19 cellular contexts compared by ENCODE assay signal in genomic region chr2:43749583-43749982, GRCh38. TPM values are rescaled to one million over a fixed set of nuclear protein-coding genes. Genes with fewer than 3 reads are reported as not detected.
DNase-seq lines count a peak whose midpoint lies in the region; ATAC-seq, FAIRE-seq and TF ChIP-seq lines count a peak whose summit lies in the region.
"Had no signal": no experiment of that assay in that cellular context is flagged by ENCODE, and none has a peak within 500 bp of the region (broad histone marks: within the 10 kb centered on the region; RNA-seq: fewer than 3 reads in every experiment).

No MANE protein-coding gene starts in this region.

- H3K36me3 ChIP-seq in SK-N-SH (replicated peaks in 1 of 2; ENCODE audit: control insufficient read depth in 1 of 2, insufficient read depth in 2 of 2, low read length in 1 of 2) (no peaks in the 10 kb centered on the region), ascending aorta (peaks cover 0 to 3% of the 10 kb centered on the region in 2 donors), kidney (ENCODE audit: control insufficient read depth in 1 of 2, insufficient read depth in 2 of 2, low read length in 2 of 2) (no peaks in the 10 kb centered on the region), uterus (no peaks in the 10 kb centered on the region), lower lobe of right lung (peaks cover 1% of the 10 kb centered on the region)

- no peak for TF ChIP-seq CTCF in SK-N-SH (IDR thresholded peaks at IDR 0.05)
- no peak for TF ChIP-seq CTCF in ascending aorta (IDR thresholded peaks at IDR 0.05)
- no peak for TF ChIP-seq CTCF in kidney (IDR thresholded peaks at IDR 0.05; ENCODE audit: borderline replicate concordance, extremely low read depth, insufficient read depth)
- TF ChIP-seq CTCF in uterus (IDR thresholded peaks at IDR 0.05): no peak
- TF ChIP-seq CTCF in lower lobe of right lung (IDR thresholded peaks at IDR 0.05): no peak

- no peaks in the 10 kb centered on the region for H3K9me2 ChIP-seq in SK-N-SH

- TF ChIP-seq RAD21 in SK-N-SH (IDR thresholded peaks at IDR 0.05; ENCODE audit: low read length): no peak

- peak; percentile 32 for FAIRE-seq in kidney (lab: Jason Lieb, UNC)

- H2AFZ ChIP-seq in SK-N-SH (ENCODE audit: low read depth): no peak overlapping the region

- ATAC-seq in SK-N-SH treated with all-trans-retinoic acid at 6 μM for 48 hours (no peak), lower lobe of right lung (no peak)
- ATAC-seq: Right ventricle myocardium inferior had no signal

- H3K4me3 ChIP-seq in SK-N-SH (ENCODE audit: low read depth in 2 of 2, low read length in 1 of 2): no peak overlapping the region
- no peak overlapping the region for H3K4me3 ChIP-seq in ascending aorta
- peak overlapping the region; percentile 3 to 44 for H3K4me3 ChIP-seq in kidney (ENCODE audit: low read length in 2 of 2)
- no peak overlapping the region for H3K4me3 ChIP-seq in uterus
- H3K4me3 ChIP-seq in lower lobe of right lung: no peak overlapping the region
- H3K4me3 ChIP-seq: SK-N-MC had no signal

- POLR2A ChIA-PET in SK-N-SH (lab: Yijun Ruan, JAX): no interaction called here

- no peak for DNase-seq in SK-N-SH
- DNase-seq in ascending aorta (ENCODE audit: low spot score in 2 of 2): no peak
- DNase-seq in kidney: no peak
- no peak for DNase-seq in uterus
- DNase-seq in posterior vena cava (ENCODE audit: low spot score): no peak
- DNase-seq in lower lobe of right lung: no peak
- DNase-seq in NCI-H748 (lab: John Stamatoyannopoulos, UW; ENCODE audit: unreplicated experiment): no peak
- DNase-seq: AML-193, Caco-2, DMS153, GOT3, KG1, NCI-H1417 treated with DMSO at 0.1 percent for 48 hours, NCI-H2029, NCI-H2171 treated with DMSO at 0.1 percent for 48 hours, NCI-H82 had no signal

- 0 out of 4 replicates have a peak, but pooled peaks cover 0 to 11% of the 10 kb centered on the region in 2 experiments for H3K4me1 ChIP-seq in SK-N-SH (ENCODE audit: control insufficient read depth in 1 of 2, insufficient read depth in 2 of 2, low read depth in 1 of 2, low read length in 1 of 2)
- peaks cover 2 to 18% of the 10 kb centered on the region in 2 donors for H3K4me1 ChIP-seq in ascending aorta
- H3K4me1 ChIP-seq in kidney (ENCODE audit: control insufficient read depth in 1 of 2, insufficient read depth in 1 of 2, low read depth in 1 of 2, low read length in 2 of 2): peaks cover 2 to 15% of the 10 kb centered on the region in 2 donors
- no peaks in the 10 kb centered on the region for H3K4me1 ChIP-seq in uterus
- peaks cover 11% of the 10 kb centered on the region for H3K4me1 ChIP-seq in lower lobe of right lung

- no peak for TF ChIP-seq EP300 in SK-N-SH (IDR thresholded peaks at IDR 0.05; ENCODE audit: borderline replicate concordance in 1 of 2, low read depth in 1 of 2, low read length in 1 of 2)

- no peaks in the 10 kb centered on the region for H3K9me3 ChIP-seq in SK-N-SH
- no peaks in the 10 kb centered on the region for H3K9me3 ChIP-seq in ascending aorta
- no peaks in the 10 kb centered on the region for H3K9me3 ChIP-seq in kidney (ENCODE audit: control insufficient read depth in 1 of 2, low read length in 2 of 2)
- no peaks in the 10 kb centered on the region for H3K9me3 ChIP-seq in uterus
- H3K9me3 ChIP-seq in lower lobe of right lung: no peaks in the 10 kb centered on the region
- H3K9me3 ChIP-seq: Caco-2 had no signal

- no peak for TF ChIP-seq POLR2A in uterus (IDR thresholded peaks at IDR 0.05)

- H3K27me3 ChIP-seq in SK-N-SH (ENCODE audit: insufficient read depth) (no peaks in the 10 kb centered on the region), ascending aorta (no peaks in the 10 kb centered on the region), uterus (no peaks in the 10 kb centered on the region), lower lobe of right lung (ENCODE audit: low read depth) (no peaks in the 10 kb centered on the region)

- no peaks in the 10 kb centered on the region for H3K79me2 ChIP-seq in SK-N-SH (ENCODE audit: insufficient read depth)

- H4K20me1 ChIP-seq in SK-N-SH (ENCODE audit: insufficient read depth): no peaks in the 10 kb centered on the region

- intact Hi-C loops in ascending aorta (cut with DNase I): no loop called here
- intact Hi-C loops in kidney (cut with DNase I): no loop called here
- intact Hi-C loops in uterus (cut with DNase I; ENCODE audit: low total_unique reads): no loop called here
- intact Hi-C loops in posterior vena cava (cut with DNase I): no loop called here
- intact Hi-C loops in lower lobe of right lung (cut with DNase I): no loop called here

- no peaks in the 10 kb centered on the region for H3F3A ChIP-seq in SK-N-SH (replicated peaks; ENCODE audit: insufficient read depth)

- H3K27ac ChIP-seq in SK-N-SH (ENCODE audit: low read depth in 2 of 2, low read length in 1 of 2) (no peak overlapping the region), ascending aorta (peak overlapping the region; percentile 43 to 57), kidney (ENCODE audit: low read depth in 2 of 2, low read length in 2 of 2) (peak overlapping the region; percentile 40 to 45), uterus (peak overlapping the region; percentile 40 to 53), lower lobe of right lung (no peak overlapping the region)
- H3K27ac ChIP-seq: SK-N-MC had no signal

- WGBS in SK-N-SH (ENCODE audit: low lambda C conversion rate): 77% methylated on average over 3 of the region's 3 CpGs

- H3K9ac ChIP-seq in SK-N-SH (no peak overlapping the region), kidney (ENCODE audit: low read length in 2 of 2) (no peak overlapping the region)

- no peak overlapping the region for H3K4me2 ChIP-seq in SK-N-SH

- CTCF ChIA-PET in SK-N-SH (lab: Yijun Ruan, JAX): interaction anchor here (0.9 kb wide), 2 partner anchors 23 to 139 kb away, joined by 3 read pairs; no protein-coding TSS in a partner anchor

TF ChIP-seq in SK-N-SH treated with all-trans-retinoic acid at 6 μM for 48 hours, 23 proteins besides CTCF, POLR2A, EP300 and RAD21 (continues in another document):
- no peak for TF ChIP-seq ZNF565 (CRISPR knock-in tag; conservative IDR thresholded peaks at IDR 0.05; ENCODE audit: low read depth)
- TF ChIP-seq ISL1 (CRISPR knock-in tag; IDR thresholded peaks at IDR 0.05): peak; percentile 79
- no peak for TF ChIP-seq OSR1 (CRISPR knock-in tag; IDR thresholded peaks at IDR 0.05)
- TF ChIP-seq, protein P1, sequence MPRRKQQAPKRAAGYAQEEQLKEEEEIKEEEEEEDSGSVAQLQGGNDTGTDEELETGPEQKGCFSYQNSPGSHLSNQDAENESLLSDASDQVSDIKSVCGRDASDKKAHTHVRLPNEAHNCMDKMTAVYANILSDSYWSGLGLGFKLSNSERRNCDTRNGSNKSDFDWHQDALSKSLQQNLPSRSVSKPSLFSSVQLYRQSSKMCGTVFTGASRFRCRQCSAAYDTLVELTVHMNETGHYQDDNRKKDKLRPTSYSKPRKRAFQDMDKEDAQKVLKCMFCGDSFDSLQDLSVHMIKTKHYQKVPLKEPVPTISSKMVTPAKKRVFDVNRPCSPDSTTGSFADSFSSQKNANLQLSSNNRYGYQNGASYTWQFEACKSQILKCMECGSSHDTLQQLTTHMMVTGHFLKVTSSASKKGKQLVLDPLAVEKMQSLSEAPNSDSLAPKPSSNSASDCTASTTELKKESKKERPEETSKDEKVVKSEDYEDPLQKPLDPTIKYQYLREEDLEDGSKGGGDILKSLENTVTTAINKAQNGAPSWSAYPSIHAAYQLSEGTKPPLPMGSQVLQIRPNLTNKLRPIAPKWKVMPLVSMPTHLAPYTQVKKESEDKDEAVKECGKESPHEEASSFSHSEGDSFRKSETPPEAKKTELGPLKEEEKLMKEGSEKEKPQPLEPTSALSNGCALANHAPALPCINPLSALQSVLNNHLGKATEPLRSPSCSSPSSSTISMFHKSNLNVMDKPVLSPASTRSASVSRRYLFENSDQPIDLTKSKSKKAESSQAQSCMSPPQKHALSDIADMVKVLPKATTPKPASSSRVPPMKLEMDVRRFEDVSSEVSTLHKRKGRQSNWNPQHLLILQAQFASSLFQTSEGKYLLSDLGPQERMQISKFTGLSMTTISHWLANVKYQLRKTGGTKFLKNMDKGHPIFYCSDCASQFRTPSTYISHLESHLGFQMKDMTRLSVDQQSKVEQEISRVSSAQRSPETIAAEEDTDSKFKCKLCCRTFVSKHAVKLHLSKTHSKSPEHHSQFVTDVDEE (CRISPR knock-in tag; IDR thresholded peaks at IDR 0.05): no peak
- TF ChIP-seq GLIS3 (CRISPR knock-in tag; IDR thresholded peaks at IDR 0.05): no peak

TF ChIP-seq in SK-N-SH, 30 proteins besides CTCF, POLR2A, EP300 and RAD21 (continues in another document):
- TF ChIP-seq, protein P2, sequence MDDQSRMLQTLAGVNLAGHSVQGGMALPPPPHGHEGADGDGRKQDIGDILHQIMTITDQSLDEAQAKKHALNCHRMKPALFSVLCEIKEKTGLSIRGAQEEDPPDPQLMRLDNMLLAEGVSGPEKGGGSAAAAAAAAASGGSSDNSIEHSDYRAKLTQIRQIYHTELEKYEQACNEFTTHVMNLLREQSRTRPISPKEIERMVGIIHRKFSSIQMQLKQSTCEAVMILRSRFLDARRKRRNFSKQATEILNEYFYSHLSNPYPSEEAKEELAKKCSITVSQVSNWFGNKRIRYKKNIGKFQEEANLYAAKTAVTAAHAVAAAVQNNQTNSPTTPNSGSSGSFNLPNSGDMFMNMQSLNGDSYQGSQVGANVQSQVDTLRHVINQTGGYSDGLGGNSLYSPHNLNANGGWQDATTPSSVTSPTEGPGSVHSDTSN (IDR thresholded peaks at IDR 0.05): no peak
- TF ChIP-seq GABPA (IDR thresholded peaks at IDR 0.05; ENCODE audit: low read depth) (no peak), RFX5 (IDR thresholded peaks at IDR 0.05; ENCODE audit: low read length) (no peak), GATA2 (CRISPR knock-in tag; IDR thresholded peaks at IDR 0.05) (no peak), SIN3A (IDR thresholded peaks at IDR 0.05; ENCODE audit: borderline replicate concordance, low read depth, low read length) (no peak), USF2 (IDR thresholded peaks at IDR 0.05; ENCODE audit: borderline replicate concordance, low read depth, low read length) (no peak)

RNA-seq across cellular contexts. Expression of gene DYNC2LI1, which starts 24.3 kb away (rescaled TPM):
- polyA plus RNA-seq in SK-N-SH (2012; rRNA removed) (20.4 and 26.6 TPM in 2 replicates), kidney (ENCODE audit: insufficient read depth, low read depth, low replicate concordance) (54.4 TPM)
- 31.3 and 44.6 TPM in 2 replicates for polyA plus RNA-seq in SK-N-SH (2012; cell fraction: cytosol; rRNA removed)
- polyA plus RNA-seq in SK-N-SH (2012; cell fraction: nucleus; rRNA removed): 20.7 and 36.7 TPM in 2 replicates
- total RNA-seq in ascending aorta (2.9 TPM), kidney (41.5 TPM), uterus (10 to 100 TPM; 27.0 to 83.8 (median 62.4) TPM), posterior vena cava (10 to 100 TPM in 1 of 2 donors, 1 to 10 TPM in 1; 9.2 to 18.3 TPM), lower lobe of right lung (22.7 TPM)

Comparison
In these comparisons a context has a peak if more than half of its experiments do, and no peak if none do; other contexts are left out.
1. H3K27ac ChIP-seq: peak in ascending aorta (2 of 2), kidney (2 of 2) and uterus (2 of 2); none in SK-N-SH (0 of 2) and lower lobe of right lung (single experiment).
2. H3K4me3 ChIP-seq: peak in kidney (2 of 2); none in SK-N-SH (0 of 2), ascending aorta (0 of 2), uterus (0 of 2) and lower lobe of right lung (single experiment).